In the genomic region with DNA sequence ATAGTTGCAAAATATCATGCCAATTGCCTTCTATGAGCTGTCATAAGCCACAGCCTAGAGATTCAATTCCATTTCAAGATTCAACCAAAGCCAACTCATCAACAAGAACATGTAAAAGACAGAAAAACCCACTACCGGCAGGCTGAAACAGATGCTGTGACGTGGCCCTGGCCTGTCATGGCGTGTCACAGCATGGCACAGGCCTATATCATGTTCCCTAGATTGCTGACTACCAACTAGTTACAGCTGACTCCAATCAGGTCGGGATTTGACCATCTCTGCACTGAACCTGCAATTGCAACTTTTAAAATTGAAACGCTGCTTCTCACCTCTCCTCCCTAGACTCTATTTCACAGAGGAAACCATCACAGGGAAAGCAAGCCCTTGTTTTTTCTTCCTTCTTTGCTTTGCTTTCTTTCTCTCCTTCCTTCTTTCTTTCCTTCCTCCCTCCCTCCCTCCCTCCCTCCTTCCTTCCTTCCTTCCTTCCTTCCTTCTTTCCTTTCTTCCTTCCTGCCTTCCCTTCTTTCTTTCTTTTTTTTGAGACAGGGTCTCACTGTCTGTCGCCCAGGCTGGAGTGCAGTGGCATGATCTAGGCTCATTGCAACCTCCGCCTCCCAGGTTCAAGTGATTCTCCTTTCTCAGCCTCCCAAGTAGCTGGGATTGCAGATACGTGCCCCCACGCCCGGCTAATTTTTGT, we compare ENCODE assay signal across 10 cellular contexts. TPM values are rescaled to one million over a fixed set of nuclear protein-coding genes. Genes with fewer than 3 reads are reported as not detected.
DNase-seq lines count a peak whose midpoint lies in the region; ATAC-seq, FAIRE-seq and TF ChIP-seq lines count a peak whose summit lies in the region.
"Not testable (repeated sequence)": the region's sequence is repeated elsewhere in the genome, so short reads cannot be mapped to it uniquely, and the experiment has no call there.
"Had no signal": no experiment of that assay in that cellular context is flagged by ENCODE, and none has a peak within 500 bp of the region (broad histone marks: within the 10 kb centered on the region; RNA-seq: fewer than 3 reads in every experiment).

No MANE protein-coding gene starts in this region.

- H4K8ac ChIP-seq in IMR-90 (ENCODE audit: low read depth in 2 of 2, low read length in 2 of 2) = not testable (repeated sequence)

- dilution Hi-C loops in IMR-90 (cut with HindIII; ENCODE audit: low sequenced_read_pairs, unreplicated experiment) = not testable (repeated sequence)

- FAIRE-seq in K562 (lab: Jason Lieb, UNC) (peak; percentile 32), HepG2 (lab: Jason Lieb, UNC) (peak; percentile 26)

- H2AK5ac ChIP-seq in IMR-90 (ENCODE audit: low read depth, low read length) = not testable (repeated sequence)

- not testable (repeated sequence) for ATAC-seq in IMR-90 (ENCODE audit: low read depth); HepG2; gastrocnemius medialis
- ATAC-seq in K562 = peak; percentile 26; the same call in 2 of the 3 replicates

- H3K4me3 Mint-ChIP-seq in type B pancreatic cell = not testable (repeated sequence)

- not testable (repeated sequence) for H3K4me2 ChIP-seq in IMR-90 (ENCODE audit: low read depth, low read length); K562 (ENCODE audit: insufficient read depth, low read length)
- peak overlapping the region; percentile 84; the same call in 1 of the 2 replicates for H3K4me2 ChIP-seq in HepG2 (ENCODE audit: low read depth, low read length)

- not testable (repeated sequence) for H2BK5ac ChIP-seq in IMR-90 (ENCODE audit: low read depth, low read length, poor library complexity, severe bottlenecking)

- not testable (repeated sequence) for H3K4me3 ChIP-seq in IMR-90 (ENCODE audit: insufficient read depth, low read depth, low read length); Peyer's patch; K562; esophagus (ENCODE audit: low read depth in 1 of 2, low read length in 2 of 2); HepG2 (replicated peaks in 1 of 3; ENCODE audit: insufficient read depth in 1 of 3, low read depth in 2 of 3, low read length in 3 of 3); gastrocnemius medialis

- H3K9me3 ChIP-seq in IMR-90 (ENCODE audit: control insufficient read depth, insufficient read depth, low read length); Peyer's patch; K562 (replicated peaks; ENCODE audit: control insufficient read depth, insufficient read depth, low read depth, low read length); esophagus (ENCODE audit: control insufficient read depth in 2 of 2, insufficient read depth in 1 of 2, low read depth in 1 of 2, low read length in 1 of 2); HepG2 (ENCODE audit: low read length); gastrocnemius medialis: not testable (repeated sequence)

- not testable (repeated sequence) for H3K9me1 ChIP-seq in IMR-90 (ENCODE audit: insufficient read depth, low read length); K562 (ENCODE audit: control insufficient read depth, insufficient read depth, low read length)

- H3K79me2 ChIP-seq in K562 (ENCODE audit: control insufficient read depth, insufficient read depth, low read length); HepG2 (ENCODE audit: insufficient read depth, low read length): not testable (repeated sequence)

- H3K23ac ChIP-seq in IMR-90 (ENCODE audit: low read depth, low read length) = not testable (repeated sequence)

- not testable (repeated sequence) for H2BK15ac ChIP-seq in IMR-90 (ENCODE audit: low read depth, low read length)

- H3K4me1 ChIP-seq in IMR-90 (ENCODE audit: control insufficient read depth, insufficient read depth, low read length) (peaks cover 10% of the 10 kb centered on the region), Peyer's patch (peaks cover 0 to 12% (median 0%) of the 10 kb centered on the region in 4 donors), esophagus (ENCODE audit: control insufficient read depth in 2 of 2, insufficient read depth in 2 of 2, low read length in 1 of 2) (peaks cover 0 to 12% of the 10 kb centered on the region in 2 donors), HepG2 (ENCODE audit: insufficient read depth, low read length) (peaks cover 46% of the 10 kb centered on the region), gastrocnemius medialis (peaks cover 26 to 39% of the 10 kb centered on the region in 2 donors)
- not testable (repeated sequence) for H3K4me1 ChIP-seq in K562 (replicated peaks in 1 of 2; ENCODE audit: control insufficient read depth in 2 of 2, insufficient read depth in 2 of 2, low read length in 2 of 2)

- peaks cover 18% of the 10 kb centered on the region for H3K4me1 Mint-ChIP-seq in type B pancreatic cell (ENCODE audit: unreplicated experiment)

- TF ChIP-seq EP300 in K562 (IDR thresholded peaks at IDR 0.05; ENCODE audit: low read length); HepG2 (IDR thresholded peaks at IDR 0.05; ENCODE audit: low read depth in 2 of 2, low read length in 2 of 2); HepG2 (CRISPR knock-in tag; IDR thresholded peaks at IDR 0.05; ENCODE audit: borderline replicate concordance): not testable (repeated sequence)

- H3K36me3 Mint-ChIP-seq in type B pancreatic cell = not testable (repeated sequence)

- H3K9me3 Mint-ChIP-seq in type B pancreatic cell = not testable (repeated sequence)

- H3K56ac ChIP-seq in IMR-90 (ENCODE audit: extremely low read depth, insufficient read depth, low read length) = not testable (repeated sequence)

- 0 out of 2 replicates have a peak overlapping the region, but pooled peaks have one; percentile 30 for H4K5ac ChIP-seq in IMR-90 (ENCODE audit: low read depth, low read length)

- POLR2A ChIA-PET in IMR-90 (lab: Charles Lee; ENCODE audit: unreplicated experiment); HepG2 (lab: Yijun Ruan, JAX): not testable (repeated sequence)
- POLR2A ChIA-PET in K562 (lab: Yijun Ruan, JAX) = interaction anchor here (1.1 to 1.2 kb wide), 2 partner anchors 10 to 15 kb away, joined by 3 read pairs; no protein-coding TSS in a partner anchor

- H3K27ac ChIP-seq in IMR-90 (ENCODE audit: insufficient read depth, low read length); K562 (ENCODE audit: extremely low read depth, low read depth, low read length): not testable (repeated sequence)
- H3K27ac ChIP-seq in Peyer's patch (peak overlapping the region in 3 of 4 donors; percentile 55 to 82 (median 61)), esophagus (ENCODE audit: low read depth in 2 of 2, low read length in 1 of 2) (peak overlapping the region; percentile 47 to 76), HepG2 (ENCODE audit: extremely low read length, insufficient read depth, low read length) (peak overlapping the region; percentile 61), gastrocnemius medialis (peak overlapping the region; percentile 79 to 91 (median 86))

- in situ Hi-C loops in IMR-90 (cut with MboI; ENCODE audit: low sequenced_read_pairs); K562 (cut with MboI); HepG2 (cut with HindIII; ENCODE audit: extremely low pct_ligation_motif_present, low pct_unique_long_range_greater_than_20kb); gastrocnemius medialis (cut with MboI; ENCODE audit: low sequenced_read_pairs in 4 of 4): not testable (repeated sequence)

- intact Hi-C loops in IMR-90 (cut with micrococcal nuclease); K562 (cut with micrococcal nuclease); HepG2 (cut with micrococcal nuclease; ENCODE audit: unreplicated experiment); gastrocnemius medialis (cut with DNase I; ENCODE audit: low total_unique reads): not testable (repeated sequence)

- BruUV-seq in IMR-90 (replicated peaks; lab: Mats Ljungman, UMichigan); K562 (replicated peaks; lab: Mats Ljungman, UMichigan); HepG2 (replicated peaks; lab: Mats Ljungman, UMichigan): not testable (repeated sequence)

- TF ChIP-seq RAD21 in IMR-90 (IDR thresholded peaks at IDR 0.05; ENCODE audit: low read length); K562 (CRISPR knock-in tag; conservative IDR thresholded peaks at IDR 0.05 in 1 of 2, IDR thresholded peaks at IDR 0.05 in 1 of 2); HepG2 (CRISPR knock-in tag; IDR thresholded peaks at IDR 0.05): not testable (repeated sequence)

- H3K36me3 ChIP-seq in IMR-90 (ENCODE audit: control insufficient read depth, insufficient read depth, low read length); Peyer's patch; K562 (ENCODE audit: control insufficient read depth, insufficient read depth, low read length); esophagus (ENCODE audit: control insufficient read depth in 2 of 2, insufficient read depth in 2 of 2, low read length in 1 of 2); HepG2 (replicated peaks in 1 of 2; ENCODE audit: control insufficient read depth in 1 of 2, insufficient read depth in 2 of 2, low read length in 2 of 2); gastrocnemius medialis: not testable (repeated sequence)

- CTCF ChIA-PET in IMR-90 (lab: Yijun Ruan, JAX) = interaction anchor here (1.6 kb wide), 1 partner anchor 21 kb away, joined by 6 read pairs; no protein-coding TSS in a partner anchor
- CTCF ChIA-PET in K562 (lab: Yijun Ruan, JAX; ENCODE audit: low intra/inter-chr PET ratio); HepG2 (lab: Yijun Ruan, JAX; ENCODE audit: low intra/inter-chr PET ratio, low total read pairs): not testable (repeated sequence)

- TF ChIP-seq CTCF in IMR-90 (conservative IDR thresholded peaks at IDR 0.05; ENCODE audit: low read depth, low read length); Peyer's patch (IDR thresholded peaks at IDR 0.05); K562 (IDR thresholded peaks at IDR 0.05 in 2 of 3, conservative IDR thresholded peaks at IDR 0.05 in 1 of 3; ENCODE audit: insufficient read depth in 2 of 3, low read depth in 1 of 3, low read length in 3 of 3); HepG2 (CRISPR knock-in tag; IDR thresholded peaks at IDR 0.05); gastrocnemius medialis (IDR thresholded peaks at IDR 0.05 in 4 of 5, conservative IDR thresholded peaks at IDR 0.05 in 1 of 5); type B pancreatic cell (conservative IDR thresholded peaks at IDR 0.05): not testable (repeated sequence)

- not testable (repeated sequence) for H4K91ac ChIP-seq in IMR-90 (ENCODE audit: insufficient read depth, low read depth, low read length)

- not testable (repeated sequence) for H4K20me1 ChIP-seq in IMR-90 (ENCODE audit: insufficient read depth, low read length); K562 (replicated peaks; ENCODE audit: control insufficient read depth, insufficient read depth, low read length); HepG2 (ENCODE audit: insufficient read depth, low read length)

- peak; percentile 37 for DNase-seq in DMS 273 treated with DMSO at 0.1 percent for 48 hours (lab: John Stamatoyannopoulos, UW)
- not testable (repeated sequence) for DNase-seq in IMR-90; Peyer's patch; K562 (ENCODE audit: extremely low read depth in 1 of 4, low spot score in 3 of 4); HepG2 (ENCODE audit: low spot score); gastrocnemius medialis; type B pancreatic cell (ENCODE audit: extremely low spot score, unreplicated experiment)

- not testable (repeated sequence) for H2BK120ac ChIP-seq in IMR-90 (ENCODE audit: low read depth, low read length)

- H3K27me3 Mint-ChIP-seq in type B pancreatic cell = not testable (repeated sequence)

- H3K27ac Mint-ChIP-seq in type B pancreatic cell = peak overlapping the region; percentile 37

- not testable (repeated sequence) for H2AFZ ChIP-seq in IMR-90 (replicated peaks; ENCODE audit: low read length, poor library complexity); K562 (ENCODE audit: low read depth, low read length); HepG2 (ENCODE audit: low read length)

- H3K27me3 ChIP-seq in IMR-90 (ENCODE audit: control insufficient read depth, insufficient read depth, low read length) (peaks cover 12% of the 10 kb centered on the region), K562 (ENCODE audit: control insufficient read depth in 2 of 2, insufficient read depth in 2 of 2, low read length in 2 of 2) (peaks cover 8 to 23% of the 10 kb centered on the region in 2 experiments; a peak in 4 of 5 replicates)
- not testable (repeated sequence) for H3K27me3 ChIP-seq in Peyer's patch; esophagus (ENCODE audit: control insufficient read depth in 1 of 2, insufficient read depth in 2 of 2, low read length in 2 of 2); HepG2 (ENCODE audit: control insufficient read depth in 1 of 2, insufficient read depth in 2 of 2, low read length in 2 of 2); gastrocnemius medialis

- 83% methylated on average over 3 of the region's 10 CpGs; no CpG with 5 or more reads in 1 of the 2 experiments for WGBS in IMR-90 (ENCODE audit: extremely low coverage in 2 of 2, insufficient read length in 1 of 2), 2 experiments
- 3% methylated on average over 9 of the region's 10 CpGs for WGBS in K562 (ENCODE audit: insufficient coverage, low coverage, missing lambda C conversion rate)
- 60 to 68% methylated on average over 10 of the region's 10 CpGs for WGBS in esophagus, 2 donors
- 90% methylated on average over 7 of the region's 10 CpGs for WGBS in HepG2 (ENCODE audit: low lambda C conversion rate)

- H3K4ac ChIP-seq in IMR-90 (ENCODE audit: low read depth, low read length) = peak overlapping the region; percentile 2; the same call in 1 of the 2 replicates

- not testable (repeated sequence) for H3K79me1 ChIP-seq in IMR-90 (ENCODE audit: low read depth in 1 of 2, low read length in 2 of 2)

- TF ChIP-seq POLR2A in IMR-90 (IDR thresholded peaks at IDR 0.05; ENCODE audit: low read depth, low read length); Peyer's patch (IDR thresholded peaks at IDR 0.05); K562 (conservative IDR thresholded peaks at IDR 0.05); HepG2 (IDR thresholded peaks at IDR 0.05; ENCODE audit: insufficient read depth in 1 of 2, low read depth in 2 of 2, low read length in 2 of 2); gastrocnemius medialis (IDR thresholded peaks at IDR 0.05): not testable (repeated sequence)

- not testable (repeated sequence) for H2AK9ac ChIP-seq in IMR-90 (replicated peaks; ENCODE audit: low read depth, low read length, poor library complexity)

- not testable (repeated sequence) for H2BK20ac ChIP-seq in IMR-90 (ENCODE audit: low read depth, low read length)

- H3K18ac ChIP-seq in IMR-90 (ENCODE audit: low read depth, low read length) = peak overlapping the region; percentile 37

- not testable (repeated sequence) for H3K9ac ChIP-seq in IMR-90 (ENCODE audit: low read depth, low read length); K562 (ENCODE audit: insufficient read depth in 1 of 2, low read depth in 2 of 2, low read length in 2 of 2); HepG2 (ENCODE audit: insufficient read depth, low read depth, low read length)

- not testable (repeated sequence) for H3K14ac ChIP-seq in IMR-90 (replicated peaks; ENCODE audit: low read depth, low read length)

RNA-seq across cellular contexts. Expression of a gene that starts 0.7 kb away (rescaled TPM):
- total RNA-seq in IMR-90 (2012; rRNA removed) (0.28 and 0.54 TPM in 2 replicates), Peyer's patch (100 to 1,000 TPM; 158 to 784 (median 455) TPM), K562 (2014; rRNA removed) (not detected in 2 replicates), K562 (2014; rRNA removed; fragmentation: Illumina TruSeq; extraction: Trizol) (not detected in 2 replicates), K562 (2015; rRNA removed; fragmentation: Illumina TruSeq; extraction: Trizol) (not detected in 2 replicates), K562 (2021) (not detected in 2 replicates), HepG2 (2016; rRNA removed; fragmentation: Illumina TruSeq; extraction: Trizol) (124 and 175 TPM in 2 replicates), gastrocnemius medialis (1 to 10 TPM; 3.7 to 9.6 (median 6.2) TPM), type B pancreatic cell (ENCODE audit: low replicate concordance) (11.3 and 13.7 TPM in 2 replicates)
- polyA plus RNA-seq in IMR-90 (2012; rRNA removed) (0.32 and 0.49 TPM in 2 replicates), K562 (2011; rRNA removed) (not detected in 2 replicates), K562 (2014; fragmentation: Illumina TruSeq; extraction: Trizol) (not detected in 2 replicates), K562 (2014; fragmentation: Nextera tagmentation; extraction: Ambion mirVana) (not detected), K562 (2014; rRNA removed) (not detected in 2 replicates), esophagus (100 to 1,000 TPM; 104 to 183 TPM), HepG2 (2011; rRNA removed) (8.8 and 14.2 TPM in 2 replicates)
- polyA plus RNA-seq in IMR-90 (2012; cell fraction: cytosol; rRNA removed) = 0.22 and 0.48 TPM in 2 replicates
- polyA plus RNA-seq in IMR-90 (2012; cell fraction: nucleus; rRNA removed; ENCODE audit: low replicate concordance) = 0.15 and 0.48 TPM in 2 replicates
- total RNA-seq in K562 (2011; cell fraction: chromatin; rRNA removed; ENCODE audit: low replicate concordance) = not detected in 2 replicates
- total RNA-seq in K562 (2011; cell fraction: nucleolus; rRNA removed) = not detected in 2 replicates
- not detected in 2 replicates for total RNA-seq in K562 (2011; cell fraction: nucleoplasm; rRNA removed)
- not detected in 2 replicates for polyA plus RNA-seq in K562 (2011; cell fraction: cytosol; rRNA removed)
- not detected in 2 replicates for polyA plus RNA-seq in K562 (2011; cell fraction: nucleus; rRNA removed)
- polyA plus RNA-seq in K562 (2012) = not detected in 2 replicates
- not detected in 2 replicates for polyA minus RNA-seq in K562 (2011; rRNA and poly(A)+ RNA removed)
- polyA minus RNA-seq in K562 (2011; cell fraction: cytosol; rRNA and poly(A)+ RNA removed) = not detected in 2 replicates
- not detected in 2 replicates for polyA minus RNA-seq in K562 (2011; cell fraction: nucleus; rRNA and poly(A)+ RNA removed)
- 27.1 and 31.4 TPM in 2 replicates for total RNA-seq in HepG2 (2016; cell fraction: cytosol; rRNA removed; fragmentation: Illumina TruSeq; extraction: Trizol; ENCODE audit: low read depth)
- total RNA-seq in HepG2 (2016; cell fraction: insoluble cytoplasmic fraction; rRNA removed; fragmentation: Illumina TruSeq; extraction: Trizol) = 133 and 188 TPM in 2 replicates
- total RNA-seq in HepG2 (2016; cell fraction: membrane; rRNA removed; fragmentation: Illumina TruSeq; extraction: Trizol) = 39.0 and 40.9 TPM in 2 replicates
- total RNA-seq in HepG2 (2016; cell fraction: nucleus; rRNA removed; fragmentation: Illumina TruSeq; extraction: Trizol) = 53.1 and 55.3 TPM in 2 replicates
- 9.4 and 12.0 TPM in 2 replicates for polyA plus RNA-seq in HepG2 (2011; cell fraction: cytosol; rRNA removed)
- polyA plus RNA-seq in HepG2 (2011; cell fraction: nucleus; rRNA removed) = 4.4 and 5.1 TPM in 2 replicates
- polyA plus RNA-seq in HepG2 (2012) = 18.1 and 45.4 TPM in 2 replicates
- 20.9 and 22.4 TPM in 2 replicates for polyA plus RNA-seq in HepG2 (2016; cell fraction: cytosol; fragmentation: Illumina TruSeq; extraction: Trizol; ENCODE audit: low read depth)
- polyA plus RNA-seq in HepG2 (2016; cell fraction: insoluble cytoplasmic fraction; fragmentation: Illumina TruSeq; extraction: Trizol; ENCODE audit: low read depth) = 152 and 168 TPM in 2 replicates
- polyA plus RNA-seq in HepG2 (2016; cell fraction: membrane; fragmentation: Illumina TruSeq; extraction: Trizol; ENCODE audit: low read depth) = 29.1 and 36.2 TPM in 2 replicates
- polyA plus RNA-seq in HepG2 (2016; cell fraction: nucleus; fragmentation: Illumina TruSeq; extraction: Trizol; ENCODE audit: insufficient read depth, low read depth) = 89.8 and 96.1 TPM in 2 replicates
- 2.2 and 5.8 TPM in 2 replicates for polyA minus RNA-seq in HepG2 (2011; rRNA and poly(A)+ RNA removed; ENCODE audit: low replicate concordance)
- polyA minus RNA-seq in HepG2 (2011; cell fraction: cytosol; rRNA and poly(A)+ RNA removed) = 8.0 TPM in 2 replicates
- 3.2 and 4.4 TPM in 2 replicates for polyA minus RNA-seq in HepG2 (2011; cell fraction: nucleus; rRNA and poly(A)+ RNA removed)
- total RNA-seq: CD4-positive, alpha-beta T cell; GM12878 had no signal
- polyA plus RNA-seq: GM12878 had no signal

RNA-seq across cellular contexts. Expression of a gene that starts 22.2 kb away (rescaled TPM):
- total RNA-seq in IMR-90 (2012; rRNA removed) (not detected in 2 replicates), Peyer's patch (1 to 10 TPM in 1 of 4 donors, not detected in 3; 1.9 TPM), K562 (2014; rRNA removed) (not detected in 2 replicates), K562 (2014; rRNA removed; fragmentation: Illumina TruSeq; extraction: Trizol) (not detected in 2 replicates), K562 (2015; rRNA removed; fragmentation: Illumina TruSeq; extraction: Trizol) (not detected in 2 replicates), K562 (2021) (not detected in 2 replicates), HepG2 (2016; rRNA removed; fragmentation: Illumina TruSeq; extraction: Trizol) (0.77 and 1.2 TPM in 2 replicates), gastrocnemius medialis (10 to 100 TPM in 2 of 4 donors, 1 to 10 TPM in 2; 1.9 to 77.5 (median 10.3) TPM), type B pancreatic cell (ENCODE audit: low replicate concordance) (0.63 and 1.0 TPM in 2 replicates)
- polyA plus RNA-seq in IMR-90 (2012; rRNA removed) (not detected in 2 replicates), K562 (2011; rRNA removed) (not detected in 2 replicates), K562 (2014; fragmentation: Illumina TruSeq; extraction: Trizol) (not detected in 2 replicates), K562 (2014; fragmentation: Nextera tagmentation; extraction: Ambion mirVana) (not detected), K562 (2014; rRNA removed) (not detected in 2 replicates), esophagus (under 1 TPM; 0.24 to 0.86 TPM), HepG2 (2011; rRNA removed) (not detected in 2 replicates)
- not detected in 2 replicates for polyA plus RNA-seq in IMR-90 (2012; cell fraction: cytosol; rRNA removed)
- polyA plus RNA-seq in IMR-90 (2012; cell fraction: nucleus; rRNA removed; ENCODE audit: low replicate concordance) = not detected in 2 replicates
- not detected in 2 replicates for total RNA-seq in K562 (2011; cell fraction: chromatin; rRNA removed; ENCODE audit: low replicate concordance)
- total RNA-seq in K562 (2011; cell fraction: nucleolus; rRNA removed) = not detected in 2 replicates
- total RNA-seq in K562 (2011; cell fraction: nucleoplasm; rRNA removed) = not detected in 2 replicates
- polyA plus RNA-seq in K562 (2011; cell fraction: cytosol; rRNA removed) = not detected in 2 replicates
- polyA plus RNA-seq in K562 (2011; cell fraction: nucleus; rRNA removed) = not detected in 2 replicates
- not detected in 2 replicates for polyA plus RNA-seq in K562 (2012)
- polyA minus RNA-seq in K562 (2011; rRNA and poly(A)+ RNA removed) = not detected in 2 replicates
- not detected in 2 replicates for polyA minus RNA-seq in K562 (2011; cell fraction: cytosol; rRNA and poly(A)+ RNA removed)
- not detected in 2 replicates for polyA minus RNA-seq in K562 (2011; cell fraction: nucleus; rRNA and poly(A)+ RNA removed)
- 0.18 TPM in 1 of 2 replicates, not detected in the other for total RNA-seq in HepG2 (2016; cell fraction: cytosol; rRNA removed; fragmentation: Illumina TruSeq; extraction: Trizol; ENCODE audit: low read depth)
- total RNA-seq in HepG2 (2016; cell fraction: insoluble cytoplasmic fraction; rRNA removed; fragmentation: Illumina TruSeq; extraction: Trizol) = 1.3 and 1.6 TPM in 2 replicates
- total RNA-seq in HepG2 (2016; cell fraction: membrane; rRNA removed; fragmentation: Illumina TruSeq; extraction: Trizol) = 0.17 and 0.40 TPM in 2 replicates
- not detected in 2 replicates for total RNA-seq in HepG2 (2016; cell fraction: nucleus; rRNA removed; fragmentation: Illumina TruSeq; extraction: Trizol)
- polyA plus RNA-seq in HepG2 (2011; cell fraction: cytosol; rRNA removed) = 0.08 and 0.14 TPM in 2 replicates
- not detected in 2 replicates for polyA plus RNA-seq in HepG2 (2011; cell fraction: nucleus; rRNA removed)
- not detected in 2 replicates for polyA plus RNA-seq in HepG2 (2012)
- 0.20 and 0.22 TPM in 2 replicates for polyA plus RNA-seq in HepG2 (2016; cell fraction: cytosol; fragmentation: Illumina TruSeq; extraction: Trizol; ENCODE audit: low read depth)
- 1.4 and 2.1 TPM in 2 replicates for polyA plus RNA-seq in HepG2 (2016; cell fraction: insoluble cytoplasmic fraction; fragmentation: Illumina TruSeq; extraction: Trizol; ENCODE audit: low read depth)
- polyA plus RNA-seq in HepG2 (2016; cell fraction: membrane; fragmentation: Illumina TruSeq; extraction: Trizol; ENCODE audit: low read depth) = 0.17 and 0.19 TPM in 2 replicates
- 0.81 and 1.5 TPM in 2 replicates for polyA plus RNA-seq in HepG2 (2016; cell fraction: nucleus; fragmentation: Illumina TruSeq; extraction: Trizol; ENCODE audit: insufficient read depth, low read depth)
- polyA minus RNA-seq in HepG2 (2011; rRNA and poly(A)+ RNA removed; ENCODE audit: low replicate concordance) = 0.07 TPM in 1 of 2 replicates, not detected in the other
- polyA minus RNA-seq in HepG2 (2011; cell fraction: cytosol; rRNA and poly(A)+ RNA removed) = not detected in 2 replicates
- not detected in 2 replicates for polyA minus RNA-seq in HepG2 (2011; cell fraction: nucleus; rRNA and poly(A)+ RNA removed)
- total RNA-seq: CD4-positive, alpha-beta T cell; GM12878 had no signal
